8 cellular contexts compared by ENCODE assay signal in genomic region chr4:160869899-160870298, GRCh38.
"Had no signal": no experiment of that assay in that cellular context is flagged by ENCODE, and none has a peak within 500 bp of the region (broad histone marks: within the 10 kb centered on the region; RNA-seq: fewer than 3 reads in every experiment).

No MANE protein-coding gene starts in this region.

- ATAC-seq: GM12878 had no signal

- FAIRE-seq: G401.6, GM12878, GM12891, GM12892, GM18507, GM19239 had no signal

- DNase-seq: GDM1, GF-D8 had no signal

- H3K4me3 ChIP-seq: GM12878 had no signal
